ENCODE assay signal across 8 cellular contexts in genomic region chr11:64305691-64306562, GRCh38. TPM values are rescaled to one million over a fixed set of nuclear protein-coding genes. Genes with fewer than 3 reads are reported as not detected.
DNase-seq lines count a peak whose midpoint lies in the region; ATAC-seq and TF ChIP-seq lines count a peak whose summit lies in the region.

No MANE protein-coding gene starts in this region.

- TF ChIP-seq CTCF in endothelial cell (IDR thresholded peaks at IDR 0.05; ENCODE audit: unreplicated experiment), result peak; percentile 62

- H3K9ac ChIP-seq in muscle layer of colon (ENCODE audit: low read length), result peak overlapping the region; percentile 58

- peaks cover 8% of the 10 kb centered on the region for H3K36me3 Mint-ChIP-seq in endothelial cell (ENCODE audit: low read depth, unreplicated experiment)

- H3K9me3 Mint-ChIP-seq in endothelial cell (ENCODE audit: unreplicated experiment), result no peaks in the 10 kb centered on the region

- peak overlapping the region; percentile 97 for H3K4me3 Mint-ChIP-seq in endothelial cell (ENCODE audit: unreplicated experiment)

- H3K27me3 Mint-ChIP-seq in endothelial cell (ENCODE audit: unreplicated experiment), result peaks cover 4% of the 10 kb centered on the region

- peak overlapping the region; percentile 67 for H3K27ac Mint-ChIP-seq in endothelial cell (ENCODE audit: unreplicated experiment)

- peak overlapping the region; percentile 85 for H3K27ac ChIP-seq in muscle layer of colon (ENCODE audit: low read depth, low read length)

- peak; percentile 17 for ATAC-seq in HG02970 (IDR thresholded peaks at IDR 0.05; ENCODE audit: low FRiP score, unreplicated experiment)

- DNase-seq in DMS53 (lab: John Stamatoyannopoulos, UW) (peak; percentile 78), DMS53 treated with DMSO at 0.1 percent for 48 hours (lab: John Stamatoyannopoulos, UW; ENCODE audit: unreplicated experiment) (no peak), NCI-H82 (lab: John Stamatoyannopoulos, UW) (peak; percentile 73), endothelial cell (ENCODE audit: low spot score) (peak; percentile 63)
- peak; percentile 89 for DNase-seq in activated CD8-positive, alpha-beta memory T cell treated with anti-CD3 and anti-CD28 coated beads for 24 hours
- peak; percentile 46 to 68 for DNase-seq in stimulated activated CD8-positive, alpha-beta memory T cell treated with anti-CD3 and anti-CD28 coated beads, Interleukin-7, amount 100 ng/mL, for 48 hours (ENCODE audit: extremely low read depth in 1 of 2, low read depth in 1 of 2)

- H3K9me3 ChIP-seq in muscle layer of colon (ENCODE audit: low read length), result no peaks in the 10 kb centered on the region

- H3K4me1 Mint-ChIP-seq in endothelial cell (ENCODE audit: unreplicated experiment), result peaks cover 11% of the 10 kb centered on the region

- H3K36me3 ChIP-seq in muscle layer of colon (ENCODE audit: insufficient read depth, low read length), result no peaks in the 10 kb centered on the region

- peaks cover 13 to 22% of the 10 kb centered on the region in 2 donors for H3K27me3 ChIP-seq in muscle layer of colon (ENCODE audit: control insufficient read depth in 1 of 2, insufficient read depth in 2 of 2, low read length in 2 of 2)

- H3K4me1 ChIP-seq in muscle layer of colon (ENCODE audit: insufficient read depth, low read length), result peaks cover 25% of the 10 kb centered on the region

- H3K4me3 ChIP-seq in muscle layer of colon (ENCODE audit: low read depth in 1 of 2, low read length in 2 of 2), result peak overlapping the region; percentile 74 to 78

RNA-seq across cellular contexts. Expression of gene ESRRA, which starts 0.6 kb away (rescaled TPM):
- total RNA-seq in endothelial cell (ENCODE audit: unreplicated experiment), result 42.3 TPM

RNA-seq across cellular contexts. Expression of gene CATSPERZ, which starts 5.8 kb away (rescaled TPM):
- total RNA-seq in endothelial cell (ENCODE audit: unreplicated experiment), result 0.38 TPM

RNA-seq across cellular contexts. Expression of gene TRMT112, which starts 11.4 kb away (rescaled TPM):
- total RNA-seq in endothelial cell (ENCODE audit: unreplicated experiment), result 138 TPM

RNA-seq across cellular contexts. Expression of gene PRDX5, which starts 12.0 kb away (rescaled TPM):
- total RNA-seq in endothelial cell (ENCODE audit: unreplicated experiment), result 264 TPM

RNA-seq across cellular contexts. Expression of gene KCNK4, which starts 14.8 kb away (rescaled TPM):
- total RNA-seq in endothelial cell (ENCODE audit: unreplicated experiment), result 0.36 TPM
